Comparison of ENCODE assay signal across 13 cellular contexts in the genomic region with DNA sequence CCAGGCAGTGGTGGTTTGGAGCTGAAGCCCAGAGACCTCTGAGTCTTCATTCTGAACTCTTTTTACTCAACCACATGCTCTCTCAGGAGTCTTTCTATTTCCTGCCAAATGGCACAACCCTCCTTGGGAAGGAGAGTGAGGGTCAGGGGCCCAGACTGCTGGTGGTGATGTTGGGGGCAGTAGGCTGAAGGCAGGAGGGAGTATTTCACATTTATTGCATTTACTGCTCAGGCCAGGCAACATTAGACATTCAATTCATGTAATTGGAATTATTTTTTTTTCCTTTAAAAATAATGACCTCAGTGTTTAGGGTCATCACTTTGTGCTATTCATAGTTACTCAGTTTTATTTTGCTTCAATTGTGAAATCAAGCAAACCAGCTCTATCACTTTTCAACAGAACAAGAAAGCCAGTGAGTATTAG.
A peak's percentile ranks its signal among the peaks of the same experiment; 100 is the strongest.
DNase-seq lines count a peak whose midpoint lies in the region; ATAC-seq and TF ChIP-seq lines count a peak whose summit lies in the region.
"Had no signal": no experiment of that assay in that cellular context is flagged by ENCODE, and none has a peak within 500 bp of the region (broad histone marks: within the 10 kb centered on the region; RNA-seq: fewer than 3 reads in every experiment).

No MANE protein-coding gene starts in this region.

- no peaks in the 10 kb centered on the region for H3K79me2 ChIP-seq in PC-9 (ENCODE audit: low read depth)

- no peak for TF ChIP-seq CTCF in PC-9 (conservative IDR thresholded peaks at IDR 0.05)
- TF ChIP-seq CTCF in foreskin fibroblast (IDR thresholded peaks at IDR 0.05; ENCODE audit: low read depth, low read length) = no peak
- TF ChIP-seq CTCF in omental fat pad (IDR thresholded peaks at IDR 0.05) = no peak
- TF ChIP-seq CTCF in tibial artery (IDR thresholded peaks at IDR 0.05) = no peak
- no peak for TF ChIP-seq CTCF in colonic mucosa (IDR thresholded peaks at IDR 0.05)

- H3K9me2 ChIP-seq in PC-9 (ENCODE audit: insufficient read depth) = no peaks in the 10 kb centered on the region

- CTCF ChIA-PET in PC-9 (lab: Charles Lee) = no interaction called here

- H3K27me3 ChIP-seq in PC-9 (ENCODE audit: insufficient read depth, low read depth) = no peaks in the 10 kb centered on the region
- no peaks in the 10 kb centered on the region for H3K27me3 ChIP-seq in tibial artery
- no peaks in the 10 kb centered on the region for H3K27me3 ChIP-seq in colonic mucosa
- H3K27me3 ChIP-seq: brain microvascular endothelial cell, neutrophil, SJCRH30, transverse colon had no signal

- POLR2A ChIA-PET in PC-9 (lab: Charles Lee; ENCODE audit: unreplicated experiment) = no interaction called here

- BruUV-seq in PC-9 (replicated peaks; lab: Mats Ljungman, UMichigan) = no TSS peak

- H3K4me1 ChIP-seq in PC-9 (replicated peaks; ENCODE audit: insufficient read depth) (peaks cover 35% of the 10 kb centered on the region), tibial artery (peaks cover 0 to 37% (median 28%) of the 10 kb centered on the region in 4 donors), colonic mucosa (no peaks in the 10 kb centered on the region)
- H3K4me1 ChIP-seq: SJCRH30 had no signal

- peak overlapping the region; percentile 20; the same call in 1 of the 2 replicates for H3K27ac ChIP-seq in PC-9
- peak overlapping the region; percentile 72 to 75 for H3K27ac ChIP-seq in tibial artery
- no peak overlapping the region for H3K27ac ChIP-seq in colonic mucosa
- H3K27ac ChIP-seq: brain microvascular endothelial cell, neutrophil, SJCRH30 had no signal

- H2AFZ ChIP-seq in PC-9 = no peak overlapping the region

- no peaks in the 10 kb centered on the region for H3K36me3 ChIP-seq in PC-9 (ENCODE audit: low read depth)
- H3K36me3 ChIP-seq in tibial artery = no peaks in the 10 kb centered on the region
- no peaks in the 10 kb centered on the region for H3K36me3 ChIP-seq in colonic mucosa
- H3K36me3 ChIP-seq: brain microvascular endothelial cell, neutrophil, SJCRH30, transverse colon had no signal

- no peak overlapping the region for H3K9ac ChIP-seq in colonic mucosa (ENCODE audit: low read depth in 2 of 2, low read length in 2 of 2)

- peak; percentile 81 for ATAC-seq in omental fat pad (ENCODE audit: low FRiP score)

- no peaks in the 10 kb centered on the region for H4K20me1 ChIP-seq in PC-9 (ENCODE audit: insufficient read depth)

- H3K4me2 ChIP-seq in PC-9 = 0 out of 2 replicates have a peak overlapping the region, but pooled peaks have one; percentile 11

- DNase-seq in PC-9 = peak in 1 of 2 experiments; percentile 44
- peak; percentile 51 to 58 for DNase-seq in foreskin fibroblast
- DNase-seq in omental fat pad (ENCODE audit: low spot score) = no peak
- peak; percentile 45 to 74 for DNase-seq in tibial artery
- no peak for DNase-seq in NCI-H2029 (lab: John Stamatoyannopoulos, UW)
- DNase-seq in NCI-H128 (lab: John Stamatoyannopoulos, UW; ENCODE audit: unreplicated experiment) = no peak
- DNase-seq in colonic mucosa = no peak
- DNase-seq: brain microvascular endothelial cell; MV-4-11; SJCRH30; stimulated activated CD4-positive, alpha-beta T cell treated with anti-CD3 and anti-CD28 coated beads, Interleukin-15, amount 100 ng/mL, for 24 hours; transverse colon had no signal

- no peaks in the 10 kb centered on the region for H3F3A ChIP-seq in PC-9 (ENCODE audit: insufficient read depth, low read depth)

- peaks cover 5% of the 10 kb centered on the region; the same call in 1 of the 2 replicates for H3K9me3 ChIP-seq in PC-9 (ENCODE audit: insufficient read depth, low read depth)
- no peaks in the 10 kb centered on the region for H3K9me3 ChIP-seq in tibial artery
- no peaks in the 10 kb centered on the region for H3K9me3 ChIP-seq in colonic mucosa
- H3K9me3 ChIP-seq: neutrophil, SJCRH30, transverse colon had no signal

- intact Hi-C loops in PC-9 (cut with micrococcal nuclease; ENCODE audit: unreplicated experiment) = no loop called here
- intact Hi-C loops in tibial artery (cut with DNase I; ENCODE audit: low total_unique reads) = loop anchor here (10.0 kb wide), 1 partner anchor 964 kb away; no protein-coding TSS in a partner anchor
- intact Hi-C loops in colonic mucosa (cut with DNase I) = no loop called here

- H3K4me3 ChIP-seq in PC-9 (no peak overlapping the region), foreskin fibroblast (ENCODE audit: low read depth in 1 of 2, low read length in 2 of 2) (no peak overlapping the region), tibial artery (no peak overlapping the region), colonic mucosa (no peak overlapping the region)
- H3K4me3 ChIP-seq: SJCRH30, transverse colon had no signal

Comparison
In these comparisons a context has a peak if more than half of its experiments do, and no peak if none do; other contexts are left out.
1. DNase-seq: peak in foreskin fibroblast (2 of 2) and tibial artery (2 of 2); none in omental fat pad (single experiment), NCI-H2029 (single experiment), NCI-H128 (single experiment) and colonic mucosa (single experiment).